Comparison of ENCODE assay signal across 24 cellular contexts in the genomic region with DNA sequence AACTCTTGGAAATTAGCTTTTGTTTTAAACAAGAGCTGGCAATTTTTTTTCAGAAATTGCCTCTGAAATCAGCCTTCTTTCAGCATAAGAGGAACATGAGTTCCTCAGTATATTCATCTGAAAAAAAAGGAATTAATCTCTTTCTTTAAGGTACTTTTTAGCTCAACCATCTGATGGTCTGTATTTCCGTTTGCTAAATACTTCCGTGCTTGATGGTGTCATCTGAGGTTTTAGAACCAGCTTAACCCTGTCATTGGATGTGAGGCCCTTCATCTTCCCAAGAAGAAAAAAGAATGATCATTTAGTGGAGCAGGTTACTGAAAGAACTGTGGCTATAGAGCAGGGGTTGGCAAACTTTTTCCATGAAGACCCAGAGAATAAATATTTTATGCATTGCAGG.
"Had no signal": no experiment of that assay in that cellular context is flagged by ENCODE, and none has a peak within 500 bp of the region (broad histone marks: within the 10 kb centered on the region; RNA-seq: fewer than 3 reads in every experiment).

No MANE protein-coding gene starts in this region.

- H3K9me3 ChIP-seq: heart left ventricle, thoracic aorta, transverse colon had no signal

- H3K36me3 Mint-ChIP-seq: natural killer cell; stimulated activated memory B cell treated with anti-CD40 and anti-IgM and Interleukin-4, amounts not matched to agents 10 μg/mL and 1 μg/mL and 100 μg/mL, for 72 hours had no signal

- ATAC-seq: esophagus mucosa; heart left ventricle; left lobe of liver; natural killer cell; sciatic nerve; stimulated activated memory B cell treated with anti-CD40 and anti-IgM and Interleukin-4, amounts not matched to agents 10 μg/mL and 1 μg/mL and 100 μg/mL, for 72 hours had no signal

- H3K27me3 Mint-ChIP-seq: stimulated activated memory B cell treated with anti-CD40 and anti-IgM and Interleukin-4, amounts not matched to agents 10 μg/mL and 1 μg/mL and 100 μg/mL, for 72 hours had no signal

- H3K27ac ChIP-seq: coronary artery, heart left ventricle, spleen, stomach, thoracic aorta had no signal

- FAIRE-seq: endometrium, frontal cortex, islet of Langerhans had no signal

- H3K4me1 ChIP-seq: heart left ventricle, spleen, stomach had no signal

- H3K36me3 ChIP-seq: heart left ventricle, spleen, stomach, thoracic aorta, transverse colon had no signal

- H3K4me3 Mint-ChIP-seq: natural killer cell; neural crest cell; stimulated activated memory B cell treated with anti-CD40 and anti-IgM and Interleukin-4, amounts not matched to agents 10 μg/mL and 1 μg/mL and 100 μg/mL, for 72 hours had no signal

- H3K4me3 ChIP-seq: coronary artery, heart left ventricle, spleen, stomach, thoracic aorta, transverse colon had no signal

- H3K27ac Mint-ChIP-seq: natural killer cell; stimulated activated memory B cell treated with anti-CD40 and anti-IgM and Interleukin-4, amounts not matched to agents 10 μg/mL and 1 μg/mL and 100 μg/mL, for 72 hours had no signal

- H3K4me1 Mint-ChIP-seq: natural killer cell; neural crest cell; stimulated activated memory B cell treated with anti-CD40 and anti-IgM and Interleukin-4, amounts not matched to agents 10 μg/mL and 1 μg/mL and 100 μg/mL, for 72 hours had no signal

- H3K9me3 Mint-ChIP-seq: stimulated activated memory B cell treated with anti-CD40 and anti-IgM and Interleukin-4, amounts not matched to agents 10 μg/mL and 1 μg/mL and 100 μg/mL, for 72 hours had no signal

- H3K27me3 ChIP-seq: heart left ventricle, spleen, stomach, transverse colon had no signal

- DNase-seq: effector memory CD4-positive, alpha-beta T cell; heart left ventricle; hippocampal formation; kidney glomerular epithelial cell; mammary epithelial cell; natural killer cell; posterior cingulate gyrus; spleen; stimulated activated CD4-positive, alpha-beta T cell treated with anti-CD3 and anti-CD28 coated beads, Interleukin-15, amount 100 ng/mL, for 24 hours; stimulated activated CD4-positive, alpha-beta T cell treated with anti-CD3 and anti-CD28 coated beads, Interleukin-1b, Interleukin-23, amount 100 ng/mL, for 48 hours; stimulated activated CD4-positive, alpha-beta T cell treated with anti-CD3 and anti-CD28 coated beads, Interleukin-4, amount 100 ng/mL, for 24 hours; stomach; substantia nigra; transverse colon had no signal
